10 cellular contexts compared by ENCODE assay signal in the genomic region with DNA sequence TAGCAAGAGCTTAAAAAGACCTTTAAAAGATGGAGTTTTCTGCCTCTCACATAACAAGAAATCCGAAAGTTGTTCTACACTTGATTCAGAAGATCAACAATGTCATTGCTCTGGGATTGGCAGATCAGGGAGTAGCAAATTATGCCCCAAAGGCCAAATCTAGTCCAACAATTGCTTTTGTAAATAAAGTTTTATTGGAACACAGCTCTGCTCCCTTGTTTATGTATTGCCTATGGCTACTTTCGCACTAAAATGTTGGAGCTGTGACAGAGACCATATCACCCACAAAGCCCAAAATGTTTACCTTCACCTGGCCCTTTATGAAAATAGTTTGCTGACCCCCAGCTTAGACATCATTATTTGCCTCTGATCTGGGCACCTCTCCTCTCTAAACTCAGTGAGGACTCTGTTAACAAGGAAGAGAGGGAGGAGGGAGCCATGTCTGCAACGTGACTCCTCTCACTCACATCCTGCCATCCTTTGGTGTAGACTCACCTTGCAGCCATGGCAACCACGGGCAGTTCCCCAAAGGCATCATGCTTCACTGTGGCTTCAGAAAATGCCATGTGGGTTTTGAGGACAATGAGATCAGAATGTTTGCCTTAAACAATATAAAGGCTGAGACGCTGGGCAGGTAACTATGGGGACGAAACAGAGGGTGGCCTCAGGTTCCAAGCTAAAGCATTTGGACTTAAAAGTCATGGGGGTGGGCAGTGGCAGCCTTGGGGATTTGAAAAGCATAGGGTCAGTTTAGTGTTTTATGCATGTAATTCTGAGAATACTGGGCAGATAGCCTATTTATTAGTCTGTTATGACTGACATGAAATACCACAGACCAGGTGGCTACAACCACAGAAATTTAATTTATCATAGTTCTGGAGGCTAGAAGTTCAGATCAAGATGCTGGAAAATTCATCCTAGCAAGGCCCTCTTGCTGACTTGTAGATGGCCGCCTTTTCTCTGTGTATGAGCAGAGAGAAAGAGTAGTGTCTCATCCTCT.
DNase-seq lines count a peak whose midpoint lies in the region; ATAC-seq lines count a peak whose summit lies in the region.
"Had no signal": no experiment of that assay in that cellular context is flagged by ENCODE, and none has a peak within 500 bp of the region (broad histone marks: within the 10 kb centered on the region; RNA-seq: fewer than 3 reads in every experiment).

No MANE protein-coding gene starts in this region.

- peak overlapping the region; percentile 47 to 60 (median 58) for H3K4me3 Mint-ChIP-seq in CD4-positive, CD25-positive, alpha-beta regulatory T cell
- H3K4me3 Mint-ChIP-seq in immature natural killer cell, result peak overlapping the region in 4 of 5 donors; percentile 60 to 76 (median 72)

- H3K36me3 ChIP-seq in CD4-positive, CD25-positive, alpha-beta regulatory T cell (ENCODE audit: control insufficient read depth, insufficient read depth, low read length), result no peaks in the 10 kb centered on the region
- H3K36me3 ChIP-seq: BLaER1 had no signal

- no peaks in the 10 kb centered on the region for H3K9me3 ChIP-seq in CD4-positive, CD25-positive, alpha-beta regulatory T cell (ENCODE audit: control insufficient read depth in 2 of 2, low read length in 2 of 2)

- H3K27ac Mint-ChIP-seq in CD4-positive, CD25-positive, alpha-beta regulatory T cell, result peak overlapping the region; percentile 92 to 98 (median 94)
- peak overlapping the region; percentile 70 to 97 (median 94) for H3K27ac Mint-ChIP-seq in immature natural killer cell

- H3K27ac ChIP-seq in CD4-positive, CD25-positive, alpha-beta regulatory T cell (ENCODE audit: insufficient read depth, low read length, poor library complexity, severe bottlenecking), result peak overlapping the region; percentile 79
- H3K27ac ChIP-seq: BLaER1 had no signal

- peaks cover 18 to 48% (median 30%) of the 10 kb centered on the region in 4 donors for H3K4me1 Mint-ChIP-seq in CD4-positive, CD25-positive, alpha-beta regulatory T cell
- H3K4me1 Mint-ChIP-seq in immature natural killer cell, result peaks cover 51 to 53% of the 10 kb centered on the region in 2 donors

- peak; percentile 69 to 71 (median 71) for DNase-seq in CD4-positive, CD25-positive, alpha-beta regulatory T cell
- DNase-seq in NCI-H187 treated with DMSO at 0.1 percent for 48 hours (lab: John Stamatoyannopoulos, UW) (peak; percentile 60), immature natural killer cell (peak; percentile 83 to 85 (median 83)), SHP77 treated with DMSO at 0.1 percent for 48 hours (lab: John Stamatoyannopoulos, UW) (no peak), GF-D8 (lab: John Stamatoyannopoulos, UW) (no peak), GDM1 (lab: John Stamatoyannopoulos, UW) (no peak)
- DNase-seq in activated CD8-positive, alpha-beta memory T cell treated with anti-CD3 and anti-CD28 coated beads for 1 hour (ENCODE audit: extremely low read depth in 1 of 2, low read depth in 1 of 2), result peak; percentile 50 to 61
- DNase-seq: H7 had no signal

- H3K4me3 ChIP-seq in CD4-positive, CD25-positive, alpha-beta regulatory T cell (ENCODE audit: low read depth, low read length), result no peak overlapping the region
- H3K4me3 ChIP-seq: BLaER1 had no signal

- H3K27me3 ChIP-seq in CD4-positive, CD25-positive, alpha-beta regulatory T cell (ENCODE audit: control insufficient read depth, insufficient read depth, low read length), result no peaks in the 10 kb centered on the region
- H3K27me3 ChIP-seq: BLaER1 had no signal

- no peaks in the 10 kb centered on the region for H3K36me3 Mint-ChIP-seq in CD4-positive, CD25-positive, alpha-beta regulatory T cell
- no peaks in the 10 kb centered on the region for H3K36me3 Mint-ChIP-seq in immature natural killer cell

- ATAC-seq in CD4-positive, CD25-positive, alpha-beta regulatory T cell (ENCODE audit: low read depth in 2 of 2), result peak; percentile 50 to 61
- ATAC-seq in GM18907 (IDR thresholded peaks at IDR 0.05; ENCODE audit: unreplicated experiment), result no peak

- H3K4me1 ChIP-seq in CD4-positive, CD25-positive, alpha-beta regulatory T cell (ENCODE audit: control insufficient read depth, insufficient read depth, low read length, poor library complexity, severe bottlenecking), result peaks cover 26% of the 10 kb centered on the region
- H3K4me1 ChIP-seq: BLaER1 had no signal

- peaks cover 0 to 2% (median 0%) of the 10 kb centered on the region in 7 donors for H3K9me3 Mint-ChIP-seq in CD4-positive, CD25-positive, alpha-beta regulatory T cell
- peaks cover 0 to 1% (median 0%) of the 10 kb centered on the region in 6 donors for H3K9me3 Mint-ChIP-seq in immature natural killer cell

- no peaks in the 10 kb centered on the region for H3K27me3 Mint-ChIP-seq in CD4-positive, CD25-positive, alpha-beta regulatory T cell
- peaks cover 12 to 20% (median 19%) of the 10 kb centered on the region in 3 donors for H3K27me3 Mint-ChIP-seq in immature natural killer cell (ENCODE audit: low read depth in 3 of 3)

Comparison
In these comparisons a context has a peak if more than half of its experiments do, and no peak if none do; other contexts are left out.
1. DNase-seq: peak in CD4-positive, CD25-positive, alpha-beta regulatory T cell (3 of 3), NCI-H187 treated with DMSO at 0.1 percent for 48 hours (single experiment), activated CD8-positive, alpha-beta memory T cell treated with anti-CD3 and anti-CD28 coated beads for 1 hour (2 of 2) and immature natural killer cell (3 of 3); none in SHP77 treated with DMSO at 0.1 percent for 48 hours (single experiment), GF-D8 (single experiment) and GDM1 (single experiment).